21 cellular contexts compared by ENCODE assay signal in genomic region chr6:121539537-121539936, GRCh38.
"Had no signal": no experiment of that assay in that cellular context is flagged by ENCODE, and none has a peak within 500 bp of the region (broad histone marks: within the 10 kb centered on the region; RNA-seq: fewer than 3 reads in every experiment).

No MANE protein-coding gene starts in this region.

- DNase-seq: cortex of kidney; effector memory CD8-positive, alpha-beta T cell; foreskin melanocyte; glutamatergic neuron; heart right ventricle; hippocampal formation; left cardiac atrium; left lung; naive thymus-derived CD8-positive, alpha-beta T cell; nephron progenitor cell; nucleus accumbens; psoas muscle; right cardiac atrium; sigmoid colon; stimulated activated CD4-positive, alpha-beta T cell treated with anti-CD3 and anti-CD28 coated beads, Interleukin-15, amount 100 ng/mL, for 24 hours; stimulated activated CD4-positive, alpha-beta T cell treated with anti-CD3 and anti-CD28 coated beads, Interleukin-2, amount 100 ng/mL, for 48 hours; stimulated activated naive B cell treated with anti-CD40 and anti-IgM and Interleukin-4, amounts not matched to agents 10 μg/mL and 1 μg/mL and 100 μg/mL, for 72 hours; upper lobe of left lung had no signal

- H3K27ac ChIP-seq: heart right ventricle, left lung, psoas muscle, sigmoid colon, skin epidermis, thoracic aorta, tibial nerve, upper lobe of left lung had no signal

- H3K9me3 ChIP-seq: heart right ventricle, left lung, psoas muscle, sigmoid colon, thoracic aorta, tibial nerve, upper lobe of left lung had no signal

- H3K4me1 ChIP-seq: heart right ventricle, left lung, psoas muscle, sigmoid colon, tibial nerve, upper lobe of left lung had no signal

- H3K4me3 ChIP-seq: heart right ventricle, left lung, psoas muscle, sigmoid colon, skin epidermis, thoracic aorta, tibial nerve, upper lobe of left lung had no signal

- H3K36me3 ChIP-seq: heart right ventricle, left lung, sigmoid colon, thoracic aorta, tibial nerve, upper lobe of left lung had no signal

- H3K27me3 ChIP-seq: heart right ventricle, left lung, sigmoid colon, tibial nerve, upper lobe of left lung had no signal
